Comparison of ENCODE assay signal across 9 cellular contexts in the genomic region with DNA sequence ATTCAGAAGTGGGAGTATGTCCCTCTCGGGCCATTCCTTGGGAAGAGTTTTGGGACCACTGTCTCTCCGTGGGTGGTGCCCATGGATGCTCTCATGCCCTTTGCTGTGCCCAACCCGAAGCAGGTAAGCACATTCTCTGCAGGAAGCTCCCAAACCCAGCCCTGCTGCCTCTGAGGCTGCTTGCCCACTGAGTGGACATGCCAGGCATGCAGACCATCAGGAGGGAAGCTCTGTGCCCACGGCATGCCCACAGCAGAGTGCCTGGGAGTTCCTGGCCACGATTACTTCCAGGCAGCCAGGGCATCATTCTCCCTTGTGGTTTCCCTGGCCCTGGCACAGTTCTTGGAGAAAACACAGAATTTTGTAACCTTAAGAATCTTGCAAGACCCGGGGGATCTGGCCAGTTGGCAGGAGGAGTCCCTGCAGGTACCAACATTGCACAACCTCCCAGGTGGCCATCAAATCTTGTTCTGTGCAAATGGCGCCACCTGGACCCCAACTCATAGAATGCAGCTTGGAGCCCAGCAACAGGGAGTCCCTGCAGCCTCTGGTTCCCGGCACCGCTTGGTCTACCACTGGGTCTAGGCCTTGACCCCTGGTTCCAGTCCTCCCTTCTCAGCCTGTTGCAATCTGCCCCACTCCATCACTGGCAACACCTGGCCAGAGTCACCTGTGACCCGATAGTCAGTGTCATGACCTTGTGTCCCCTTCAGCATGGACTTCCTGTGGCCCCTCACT. TPM values are rescaled to one million over a fixed set of nuclear protein-coding genes. Genes with fewer than 3 reads are reported as not detected.
DNase-seq lines count a peak whose midpoint lies in the region; ATAC-seq and TF ChIP-seq lines count a peak whose summit lies in the region.
"Had no signal": no experiment of that assay in that cellular context is flagged by ENCODE, and none has a peak within 500 bp of the region (broad histone marks: within the 10 kb centered on the region; RNA-seq: fewer than 3 reads in every experiment).

No MANE protein-coding gene starts in this region.

- H3K9me3 ChIP-seq in NT2/D1 (ENCODE audit: insufficient read depth, low read length) (no peaks in the 10 kb centered on the region), fibroblast of lung (ENCODE audit: control insufficient read depth, insufficient read depth, low read depth, low read length) (no peaks in the 10 kb centered on the region), osteoblast (ENCODE audit: low read depth, low read length) (no peaks in the 10 kb centered on the region), tibial nerve (no peaks in the 10 kb centered on the region)
- H3K9me3 ChIP-seq: BLaER1 treated with 17β-estradiol and CSF1 and Interleukin-3, amounts not matched to agents 10 nM and 100 nM had no signal

- peaks cover 4% of the 10 kb centered on the region for H3K4me1 ChIP-seq in NT2/D1 (ENCODE audit: insufficient read depth, insufficient read length)
- peaks cover 14% of the 10 kb centered on the region for H3K4me1 ChIP-seq in fibroblast of lung (ENCODE audit: control insufficient read depth, extremely low read depth, insufficient read depth, low read length)
- H3K4me1 ChIP-seq in osteoblast (ENCODE audit: insufficient read depth, low read length), result peaks cover 15% of the 10 kb centered on the region
- peaks cover 0 to 8% (median 0%) of the 10 kb centered on the region in 4 donors for H3K4me1 ChIP-seq in tibial nerve

- peak; percentile 56 for ATAC-seq in HG02885 (IDR thresholded peaks at IDR 0.05; ENCODE audit: poor library complexity, unreplicated experiment)

- H3K27ac ChIP-seq in fibroblast of lung (ENCODE audit: insufficient read depth, low read length) (no peak overlapping the region), osteoblast (ENCODE audit: low read depth, low read length) (peak overlapping the region; percentile 33), tibial nerve (peak overlapping the region in 2 of 4 donors; percentile 67 to 68)

- H3K9ac ChIP-seq in NT2/D1 (ENCODE audit: insufficient read length, low read depth), result no peak overlapping the region
- H3K9ac ChIP-seq in fibroblast of lung (ENCODE audit: insufficient read depth, low read length), result peak overlapping the region; percentile 5
- H3K9ac ChIP-seq: BLaER1 treated with 17β-estradiol and CSF1 and Interleukin-3, amounts not matched to agents 10 nM and 100 nM had no signal

- no peak overlapping the region for H2AFZ ChIP-seq in fibroblast of lung (ENCODE audit: low read length)
- no peak overlapping the region for H2AFZ ChIP-seq in osteoblast (ENCODE audit: low read length)

- H3K4me3 ChIP-seq in NT2/D1 (ENCODE audit: insufficient read length, low read depth) (no peak overlapping the region), fibroblast of lung (replicated peaks in 1 of 4; ENCODE audit: control extremely low read depth in 1 of 4, insufficient read depth in 1 of 4, low read depth in 3 of 4, low read length in 4 of 4) (no peak overlapping the region), osteoblast (ENCODE audit: insufficient read depth, low read length) (no peak overlapping the region), tibial nerve (no peak overlapping the region)
- H3K4me3 ChIP-seq: BLaER1 treated with 17β-estradiol and CSF1 and Interleukin-3, amounts not matched to agents 10 nM and 100 nM had no signal

- H3K27me3 ChIP-seq in NT2/D1 (ENCODE audit: insufficient read depth, insufficient read length) (no peaks in the 10 kb centered on the region), fibroblast of lung (ENCODE audit: control insufficient read depth, insufficient read depth, low read length) (no peaks in the 10 kb centered on the region), osteoblast (ENCODE audit: insufficient read depth, low read length) (no peaks in the 10 kb centered on the region), tibial nerve (no peaks in the 10 kb centered on the region)
- H3K27me3 ChIP-seq: BLaER1 treated with 17β-estradiol and CSF1 and Interleukin-3, amounts not matched to agents 10 nM and 100 nM had no signal

- peak; percentile 29 to 87 (median 70) for DNase-seq in NCI-H1417 (lab: John Stamatoyannopoulos, UW)
- DNase-seq in NCI-H1417 treated with DMSO at 0.1 percent for 48 hours (lab: John Stamatoyannopoulos, UW), result no peak
- peak; percentile 70 for DNase-seq in NT2/D1 (ENCODE audit: low read depth, low spot score)
- DNase-seq in activated T-cell treated with anti-CD3 and anti-CD28 coated beads for 4 hours, result peak; percentile 62
- peak; percentile 36 to 60 for DNase-seq in fibroblast of lung (ENCODE audit: low read depth in 2 of 2)
- DNase-seq in osteoblast (ENCODE audit: insufficient read length, low spot score, missing footprints), result no peak
- DNase-seq in tibial nerve (ENCODE audit: low spot score in 2 of 2), result peak; percentile 39 to 68

- TF ChIP-seq EP300 in tibial nerve (IDR thresholded peaks at IDR 0.05), result peak in 1 of 2 donors; percentile 20

- H3K36me3 ChIP-seq in NT2/D1 (ENCODE audit: insufficient read depth, insufficient read length, low read length) (peaks cover 29% of the 10 kb centered on the region), fibroblast of lung (ENCODE audit: control insufficient read depth, insufficient read depth, low read length) (peaks cover 7% of the 10 kb centered on the region), osteoblast (ENCODE audit: insufficient read depth, low read length) (peaks cover 18% of the 10 kb centered on the region), tibial nerve (peaks cover 0 to 80% (median 0%) of the 10 kb centered on the region in 3 donors)

- TF ChIP-seq POLR2A in tibial nerve (IDR thresholded peaks at IDR 0.05), result no peak

- H4K20me1 ChIP-seq in fibroblast of lung (ENCODE audit: control insufficient read depth, extremely low read depth, insufficient read depth, low read length), result no peaks in the 10 kb centered on the region
- H4K20me1 ChIP-seq in osteoblast (ENCODE audit: insufficient read depth, low read length), result no peaks in the 10 kb centered on the region

- peak; percentile 66 to 74 for TF ChIP-seq CTCF in fibroblast of lung (conservative IDR thresholded peaks at IDR 0.05 in 1 of 2, IDR thresholded peaks at IDR 0.05 in 1 of 2; ENCODE audit: low read depth in 1 of 2, low read length in 2 of 2)
- peak; percentile 84 for TF ChIP-seq CTCF in osteoblast (IDR thresholded peaks at IDR 0.05; ENCODE audit: extremely low read depth, low read depth, low read length)
- TF ChIP-seq CTCF in tibial nerve (IDR thresholded peaks at IDR 0.05), result peak; percentile 53 to 71 (median 62)

- H3K79me2 ChIP-seq in fibroblast of lung (ENCODE audit: control insufficient read depth, insufficient read depth, low read length), result no peaks in the 10 kb centered on the region
- H3K79me2 ChIP-seq in osteoblast (ENCODE audit: insufficient read depth, low read length), result no peaks in the 10 kb centered on the region

- H3K4me2 ChIP-seq in fibroblast of lung (ENCODE audit: extremely low read depth, insufficient read depth, low read length) (no peak overlapping the region), osteoblast (ENCODE audit: insufficient read depth, low read length) (no peak overlapping the region)
- H3K4me2 ChIP-seq: BLaER1 treated with 17β-estradiol and CSF1 and Interleukin-3, amounts not matched to agents 10 nM and 100 nM had no signal

- WGBS in tibial nerve, 2 donors, result 59 to 72% methylated on average over 8 to 10 of the region's 10 CpGs

RNA-seq across cellular contexts. Expression of a gene that starts 20.4 kb away (rescaled TPM):
- total RNA-seq in fibroblast of lung (35.4 and 58.6 TPM in 2 replicates), osteoblast (17.7 and 21.2 TPM in 2 replicates), tibial nerve (10 to 100 TPM; 22.0 to 42.0 (median 37.7) TPM)
- 24.4 and 45.3 TPM in 2 replicates for polyA plus RNA-seq in fibroblast of lung
- 40.0 and 80.5 TPM in 2 replicates for polyA plus RNA-seq in fibroblast of lung (2012)
- 72.8 and 154 TPM in 2 replicates for polyA minus RNA-seq in fibroblast of lung (ENCODE audit: low replicate concordance)

Comparison
In these comparisons a context has a peak if more than half of its experiments do, and no peak if none do; other contexts are left out.
1. DNase-seq: peak in NCI-H1417 (3 of 3), NT2/D1 (single experiment), activated T-cell treated with anti-CD3 and anti-CD28 coated beads for 4 hours (single experiment), fibroblast of lung (2 of 2) and tibial nerve (2 of 2); none in NCI-H1417 treated with DMSO at 0.1 percent for 48 hours (single experiment) and osteoblast (single experiment).
2. Peak in every context shown above with its lines, with median percentiles within 50 percentile points of each other: CTCF ChIP-seq.